ENCODE assay signal across 8 cellular contexts in genomic region chr9:133742849-133743444, GRCh38. TPM values are rescaled to one million over a fixed set of nuclear protein-coding genes. Genes with fewer than 3 reads are reported as not detected.
DNase-seq lines count a peak whose midpoint lies in the region; ATAC-seq and TF ChIP-seq lines count a peak whose summit lies in the region.

No MANE protein-coding gene starts in this region.

- TF ChIP-seq CTCF in endothelial cell (IDR thresholded peaks at IDR 0.05; ENCODE audit: unreplicated experiment): peak; percentile 100

- peaks cover 4% of the 10 kb centered on the region for H3K27me3 Mint-ChIP-seq in endothelial cell (ENCODE audit: unreplicated experiment)

- no peak overlapping the region for H3K27ac Mint-ChIP-seq in endothelial cell (ENCODE audit: unreplicated experiment)

- H3K9me3 Mint-ChIP-seq in endothelial cell (ENCODE audit: unreplicated experiment): no peaks in the 10 kb centered on the region

- no peaks in the 10 kb centered on the region for H3K4me1 Mint-ChIP-seq in endothelial cell (ENCODE audit: unreplicated experiment)

- H3K4me3 Mint-ChIP-seq in endothelial cell (ENCODE audit: unreplicated experiment): no peak overlapping the region

- DNase-seq in GDM1 (lab: John Stamatoyannopoulos, UW) (peak; percentile 25), HT-29 (ENCODE audit: low spot score) (peak; percentile 88), NOMO-1 treated with dmso at 0.1 percent for 144 hours (lab: John Stamatoyannopoulos, UW; ENCODE audit: unreplicated experiment) (peak; percentile 32), endothelial cell (ENCODE audit: low spot score) (peak; percentile 91), midbrain (lab: John Stamatoyannopoulos, UW) (peak; percentile 76)
- DNase-seq in activated CD8-positive, alpha-beta memory T cell treated with anti-CD3 and anti-CD28 coated beads for 4 hours (ENCODE audit: low read depth in 2 of 2): peak; percentile 49 to 53
- peak; percentile 49 to 58 for DNase-seq in stimulated activated CD8-positive, alpha-beta memory T cell treated with anti-CD3 and anti-CD28 coated beads, Interleukin-4, amount 100 ng/mL, for 4 hours (ENCODE audit: low read depth in 2 of 2, low spot score in 1 of 2)

- no peaks in the 10 kb centered on the region for H3K36me3 Mint-ChIP-seq in endothelial cell (ENCODE audit: low read depth, unreplicated experiment)

- ATAC-seq in HG02588 (IDR thresholded peaks at IDR 0.05; ENCODE audit: unreplicated experiment): no peak

RNA-seq across cellular contexts. Expression of gene SARDH, which starts 4.8 kb away (rescaled TPM):
- total RNA-seq in HT-29 (2014; rRNA removed; shearing (Covaris generic)): 2.5 and 2.7 TPM in 2 replicates
- total RNA-seq in endothelial cell (ENCODE audit: unreplicated experiment): 5.0 TPM

Comparison
In these comparisons a context has a peak if more than half of its experiments do, and no peak if none do; other contexts are left out.
1. DNase-seq: peak in every context shown above with its lines; median percentile 91 in endothelial cell; 88 in HT-29; 76 in midbrain; 54 in stimulated activated CD8-positive, alpha-beta memory T cell treated with anti-CD3 and anti-CD28 coated beads, Interleukin-4, amount 100 ng/mL, for 4 hours; 51 in activated CD8-positive, alpha-beta memory T cell treated with anti-CD3 and anti-CD28 coated beads for 4 hours; 32 in NOMO-1 treated with dmso at 0.1 percent for 144 hours; 25 in GDM1.